ENCODE assay signal across 1 cellular context in genomic region chr20:61414455-61414991, GRCh38.
TF ChIP-seq lines count a peak whose summit lies in the region.

No MANE protein-coding gene starts in this region.

TF ChIP-seq in neural cell, 6 proteins besides CTCF, POLR2A, EP300 and RAD21 (continued from another document):
- TF ChIP-seq REST (IDR thresholded peaks at IDR 0.05; ENCODE audit: borderline replicate concordance): no peak
